In the genomic region with DNA sequence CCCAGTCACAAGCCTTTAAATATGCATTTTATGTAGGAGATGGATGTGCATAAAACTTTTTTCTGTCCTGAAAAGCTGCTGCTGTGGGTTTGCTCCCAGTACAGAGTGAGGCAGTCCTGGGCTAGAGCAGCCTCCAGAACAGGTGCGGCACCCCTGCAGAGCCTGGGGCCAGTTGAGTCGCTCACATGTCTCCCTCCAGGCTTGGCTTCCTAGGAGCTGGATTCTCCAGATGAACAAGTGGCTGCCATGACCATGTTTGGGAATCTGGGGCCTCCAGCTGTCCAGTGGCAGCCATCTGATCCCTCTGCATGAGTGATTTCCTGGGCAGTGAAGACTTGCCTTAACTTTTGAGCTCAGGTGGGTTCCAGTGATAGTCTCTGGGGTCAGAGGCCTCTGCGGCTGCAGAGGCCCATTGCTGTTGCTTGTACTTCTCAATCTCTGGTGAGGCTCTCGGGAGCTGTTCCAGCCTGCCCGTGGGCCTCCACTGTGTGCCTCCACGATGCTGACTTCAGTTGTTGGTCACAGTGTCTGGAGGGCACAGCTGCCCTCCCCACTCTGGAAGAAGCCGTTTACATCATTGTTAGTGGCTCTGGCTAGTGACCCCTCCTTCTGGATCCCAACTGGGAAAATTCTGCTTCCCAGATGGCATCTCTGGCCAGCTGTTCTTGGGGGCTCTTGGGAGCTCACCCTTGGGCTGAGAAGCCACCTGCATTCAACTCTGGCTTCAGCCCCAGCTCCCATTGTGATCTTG, we compare ENCODE assay signal across 14 cellular contexts.
"Had no signal": no experiment of that assay in that cellular context is flagged by ENCODE, and none has a peak within 500 bp of the region (broad histone marks: within the 10 kb centered on the region; RNA-seq: fewer than 3 reads in every experiment).

No MANE protein-coding gene starts in this region.

- DNase-seq: activated CD8-positive, alpha-beta T cell treated with anti-CD3 and anti-CD28 coated beads, Interleukin-2, amount 10 ng/mL, durations not matched to agents 7 days and 5 days; amniotic stem cell; cerebellar nuclear complex; dermis blood vessel endothelial cell; lower lobe of right lung; natural killer cell; occipital lobe; stimulated activated CD4-positive, alpha-beta T cell treated with anti-CD3 and anti-CD28 coated beads, Interleukin-12 subunit alpha, Interleukin-12 subunit beta, amount 100 ng/mL, for 4 hours; stimulated activated naive CD4-positive, alpha-beta T cell; WERI-Rb-1 had no signal

- H3K27ac Mint-ChIP-seq: activated CD4-positive, alpha-beta T cell treated with anti-CD3 and anti-CD28 coated beads for 36 hours; activated CD8-positive, alpha-beta T cell treated with anti-CD3 and anti-CD28 coated beads, Interleukin-2, amount 10 ng/mL, durations not matched to agents 7 days and 5 days; activated naive CD4-positive, alpha-beta T cell treated with anti-CD3 and anti-CD28 coated beads, Interleukin-2, amount 50 U/mL, for 24 hours; activated T-helper 17 cell treated with anti-CD3 and anti-CD28 coated beads, Interleukin-2, amount 50 U/mL, for 72 hours; natural killer cell had no signal

- H3K9me3 ChIP-seq: lower lobe of right lung, suprapubic skin had no signal

- H3K4me1 Mint-ChIP-seq: activated naive CD4-positive, alpha-beta T cell treated with anti-CD3 and anti-CD28 coated beads, Interleukin-2, amount 50 U/mL, for 24 hours; activated T-helper 17 cell treated with anti-CD3 and anti-CD28 coated beads, Interleukin-2, amount 50 U/mL, for 72 hours; natural killer cell had no signal

- H3K4me3 Mint-ChIP-seq: activated CD4-positive, alpha-beta T cell treated with anti-CD3 and anti-CD28 coated beads for 36 hours; activated CD8-positive, alpha-beta T cell treated with anti-CD3 and anti-CD28 coated beads, Interleukin-2, amount 10 ng/mL, durations not matched to agents 7 days and 5 days; activated naive CD4-positive, alpha-beta T cell treated with anti-CD3 and anti-CD28 coated beads, Interleukin-2, amount 50 U/mL, for 24 hours; activated T-helper 17 cell treated with anti-CD3 and anti-CD28 coated beads, Interleukin-2, amount 50 U/mL, for 72 hours; natural killer cell had no signal

- H3K4me1 ChIP-seq: lower lobe of right lung, suprapubic skin had no signal

- H3K27me3 ChIP-seq: suprapubic skin had no signal

- H3K9me3 Mint-ChIP-seq: activated naive CD4-positive, alpha-beta T cell treated with anti-CD3 and anti-CD28 coated beads, Interleukin-2, amount 50 U/mL, for 24 hours; activated T-helper 17 cell treated with anti-CD3 and anti-CD28 coated beads, Interleukin-2, amount 50 U/mL, for 72 hours; natural killer cell had no signal

- H3K36me3 ChIP-seq: lower lobe of right lung, suprapubic skin, WERI-Rb-1 had no signal

- H3K4me3 ChIP-seq: lower lobe of right lung, suprapubic skin had no signal

- H3K27ac ChIP-seq: lower lobe of right lung, suprapubic skin, WERI-Rb-1 had no signal

- H3K27me3 Mint-ChIP-seq: activated naive CD4-positive, alpha-beta T cell treated with anti-CD3 and anti-CD28 coated beads, Interleukin-2, amount 50 U/mL, for 24 hours had no signal

- H3K36me3 Mint-ChIP-seq: activated naive CD4-positive, alpha-beta T cell treated with anti-CD3 and anti-CD28 coated beads, Interleukin-2, amount 50 U/mL, for 24 hours; natural killer cell had no signal
